8 cellular contexts compared by ENCODE assay signal in genomic region chr18:32470136-32470712, GRCh38. TPM values are rescaled to one million over a fixed set of nuclear protein-coding genes. Genes with fewer than 3 reads are reported as not detected.
DNase-seq lines count a peak whose midpoint lies in the region; ATAC-seq and TF ChIP-seq lines count a peak whose summit lies in the region.

No MANE protein-coding gene starts in this region.

- H4K5ac ChIP-seq in IMR-90 (ENCODE audit: low read depth, low read length) = no peak overlapping the region

- H3K4me1 Mint-ChIP-seq in activated CD4-positive, alpha-beta T cell treated with anti-CD3 and anti-CD28 coated beads, Interleukin-2, amount 10 ng/mL, durations not matched to agents 7 days and 5 days = peaks cover 27% of the 10 kb centered on the region

- H3K79me1 ChIP-seq in IMR-90 (ENCODE audit: low read depth in 1 of 2, low read length in 2 of 2) = peaks cover 0 to 5% of the 10 kb centered on the region in 2 experiments; a peak in 1 of 4 replicates

- H3K36me3 Mint-ChIP-seq in activated CD4-positive, alpha-beta T cell treated with anti-CD3 and anti-CD28 coated beads, Interleukin-2, amount 10 ng/mL, durations not matched to agents 7 days and 5 days (ENCODE audit: low read depth) = no peaks in the 10 kb centered on the region

- H3K9me3 ChIP-seq in IMR-90 (ENCODE audit: control insufficient read depth, insufficient read depth, low read length) (no peaks in the 10 kb centered on the region), adipocyte (ENCODE audit: control insufficient read depth, low read length) (no peaks in the 10 kb centered on the region), left ventricle myocardium inferior (replicated peaks) (no peaks in the 10 kb centered on the region), prostate gland (no peaks in the 10 kb centered on the region)

- H2AFZ ChIP-seq in IMR-90 (replicated peaks; ENCODE audit: low read length, poor library complexity) = peak overlapping the region; percentile 94

- no peak overlapping the region for H2BK15ac ChIP-seq in IMR-90 (ENCODE audit: low read depth, low read length)

- H3K56ac ChIP-seq in IMR-90 (ENCODE audit: extremely low read depth, insufficient read depth, low read length) = no peak overlapping the region

- H3K4me2 ChIP-seq in IMR-90 (ENCODE audit: low read depth, low read length) = peak overlapping the region; percentile 95

- no peaks in the 10 kb centered on the region for H3K9me3 Mint-ChIP-seq in activated CD4-positive, alpha-beta T cell treated with anti-CD3 and anti-CD28 coated beads, Interleukin-2, amount 10 ng/mL, durations not matched to agents 7 days and 5 days

- peak; percentile 35 for ATAC-seq in IMR-90 (ENCODE audit: low read depth)
- no peak for ATAC-seq in GM21786 (IDR thresholded peaks at IDR 0.05; ENCODE audit: unreplicated experiment)

- H4K8ac ChIP-seq in IMR-90 (ENCODE audit: low read depth in 2 of 2, low read length in 2 of 2) = no peak overlapping the region

- no peak overlapping the region for H2BK20ac ChIP-seq in IMR-90 (ENCODE audit: low read depth, low read length)

- dilution Hi-C loops in IMR-90 (cut with HindIII; ENCODE audit: low sequenced_read_pairs, unreplicated experiment) = loop anchor here (25.0 kb wide), 1 partner anchor 183 kb away; no protein-coding TSS in a partner anchor

- H3K27me3 ChIP-seq in IMR-90 (ENCODE audit: control insufficient read depth, insufficient read depth, low read length) (peaks cover 3% of the 10 kb centered on the region), adipocyte (replicated peaks; ENCODE audit: control insufficient read depth, insufficient read depth, low read length) (no peaks in the 10 kb centered on the region), left ventricle myocardium inferior (ENCODE audit: low read depth) (peaks cover 6% of the 10 kb centered on the region), prostate gland (replicated peaks; ENCODE audit: insufficient read depth) (no peaks in the 10 kb centered on the region)

- in situ Hi-C loops in IMR-90 (cut with MboI; ENCODE audit: low sequenced_read_pairs) = loop anchor here (5.0 kb wide), 1 partner anchor 193 kb away; no protein-coding TSS in a partner anchor

- DNase-seq in activated CD4-positive, alpha-beta T cell treated with anti-CD3 and anti-CD28 coated beads, Interleukin-2, amount 10 ng/mL, durations not matched to agents 7 days and 5 days = no peak
- no peak for DNase-seq in activated CD4-positive, alpha-beta T cell treated with anti-CD3 and anti-CD28 coated beads, Interleukin-2, amount 50 U/mL, for 1 hour
- DNase-seq in IMR-90 (peak; percentile 17), adipocyte (ENCODE audit: low read depth) (peak; percentile 75), left ventricle myocardium inferior (peak; percentile 41), prostate gland (ENCODE audit: low spot score) (peak; percentile 19)
- no peak for DNase-seq in activated CD4-positive, alpha-beta T cell treated with anti-CD3 and anti-CD28 coated beads for 48 hours

- no peaks in the 10 kb centered on the region for H4K20me1 ChIP-seq in IMR-90 (ENCODE audit: insufficient read depth, low read length)

- no TSS peak for BruUV-seq in IMR-90 (replicated peaks; lab: Mats Ljungman, UMichigan)

- H2AK5ac ChIP-seq in IMR-90 (ENCODE audit: low read depth, low read length) = no peak overlapping the region

- peak overlapping the region; percentile 88 for H3K4me3 ChIP-seq in IMR-90 (ENCODE audit: insufficient read depth, low read depth, low read length)
- peak overlapping the region; percentile 88 for H3K4me3 ChIP-seq in adipocyte (ENCODE audit: low read length)
- H3K4me3 ChIP-seq in left ventricle myocardium inferior = peak overlapping the region; percentile 85
- peak overlapping the region; percentile 68 to 69 for H3K4me3 ChIP-seq in prostate gland

- H3K27ac Mint-ChIP-seq in activated CD4-positive, alpha-beta T cell treated with anti-CD3 and anti-CD28 coated beads, Interleukin-2, amount 10 ng/mL, durations not matched to agents 7 days and 5 days = no peak overlapping the region

- no peak overlapping the region for H2BK5ac ChIP-seq in IMR-90 (ENCODE audit: low read depth, low read length, poor library complexity, severe bottlenecking)

- H3K36me3 ChIP-seq in IMR-90 (ENCODE audit: control insufficient read depth, insufficient read depth, low read length) (no peaks in the 10 kb centered on the region), adipocyte (ENCODE audit: control insufficient read depth, insufficient read depth, low read length, severe bottlenecking) (no peaks in the 10 kb centered on the region), left ventricle myocardium inferior (no peaks in the 10 kb centered on the region), prostate gland (no peaks in the 10 kb centered on the region)

- CTCF ChIA-PET in activated CD4-positive, alpha-beta T cell treated with anti-CD3 and anti-CD28 coated beads, Interleukin-2, amount 10 ng/mL, durations not matched to agents 7 days and 5 days (lab: Charles Lee) = interaction anchor here (0.7 to 1.7 kb wide), 4 partner anchors 39 to 313 kb away, joined by 3 to 6 read pairs (median 4); no protein-coding TSS in a partner anchor
- CTCF ChIA-PET in IMR-90 (lab: Yijun Ruan, JAX) = interaction anchor here (0.6 to 4.7 kb wide), 36 partner anchors 10 to 317 kb away, joined by 3 to 63 read pairs (median 4); no protein-coding TSS in a partner anchor

- H3K14ac ChIP-seq in IMR-90 (replicated peaks; ENCODE audit: low read depth, low read length) = no peak overlapping the region

- H3K4ac ChIP-seq in IMR-90 (ENCODE audit: low read depth, low read length) = no peak overlapping the region

- peak overlapping the region; percentile 67 for H3K9ac ChIP-seq in IMR-90 (ENCODE audit: low read depth, low read length)
- peak overlapping the region; percentile 86 for H3K9ac ChIP-seq in adipocyte (ENCODE audit: low read length)

- no peak for TF ChIP-seq RAD21 in IMR-90 (IDR thresholded peaks at IDR 0.05; ENCODE audit: low read length)

- intact Hi-C loops in IMR-90 (cut with micrococcal nuclease) (loop anchor here (1.0 to 2.0 kb wide), 3 partner anchors 87 to 312 kb away; no protein-coding TSS in a partner anchor), left ventricle myocardium inferior (cut with micrococcal nuclease) (loop anchor here (5.0 kb wide), 1 partner anchor 198 kb away; no protein-coding TSS in a partner anchor), prostate gland (cut with DNase I) (loop anchor here (2.0 to 5.0 kb wide), 3 partner anchors 138 to 313 kb away; no protein-coding TSS in a partner anchor)

- H2AK9ac ChIP-seq in IMR-90 (replicated peaks; ENCODE audit: low read depth, low read length, poor library complexity) = peak overlapping the region; percentile 3

- TF ChIP-seq POLR2A in IMR-90 (IDR thresholded peaks at IDR 0.05; ENCODE audit: low read depth, low read length) (no peak), prostate gland (IDR thresholded peaks at IDR 0.05) (no peak)

- POLR2A ChIA-PET in activated CD4-positive, alpha-beta T cell treated with anti-CD3 and anti-CD28 coated beads, Interleukin-2, amount 10 ng/mL, durations not matched to agents 7 days and 5 days (lab: Charles Lee) = no interaction called here
- POLR2A ChIA-PET in IMR-90 (lab: Charles Lee; ENCODE audit: unreplicated experiment) = interaction anchor here (0.6 kb wide), 1 partner anchor 185 kb away, joined by 8 read pairs; no protein-coding TSS in a partner anchor

- no peak overlapping the region for H3K23ac ChIP-seq in IMR-90 (ENCODE audit: low read depth, low read length)

- TF ChIP-seq CTCF in IMR-90 (conservative IDR thresholded peaks at IDR 0.05; ENCODE audit: low read depth, low read length) (no peak), left ventricle myocardium inferior (IDR thresholded peaks at IDR 0.05; ENCODE audit: borderline replicate concordance) (no peak), prostate gland (IDR thresholded peaks at IDR 0.05) (no peak)

- H2BK120ac ChIP-seq in IMR-90 (ENCODE audit: low read depth, low read length) = no peak overlapping the region

- H3K27ac ChIP-seq in IMR-90 (ENCODE audit: insufficient read depth, low read length) = peak overlapping the region; percentile 60
- H3K27ac ChIP-seq in left ventricle myocardium inferior (replicated peaks) = peak overlapping the region; percentile 88
- H3K27ac ChIP-seq in prostate gland = peak overlapping the region; percentile 74 to 76

- no peak overlapping the region for H4K91ac ChIP-seq in IMR-90 (ENCODE audit: insufficient read depth, low read depth, low read length)

- H3K4me1 ChIP-seq in IMR-90 (ENCODE audit: control insufficient read depth, insufficient read depth, low read length) (peaks cover 1% of the 10 kb centered on the region), adipocyte (ENCODE audit: control insufficient read depth, insufficient read depth, low read length) (peaks cover 25% of the 10 kb centered on the region), left ventricle myocardium inferior (peaks cover 46% of the 10 kb centered on the region), prostate gland (replicated peaks) (no peaks in the 10 kb centered on the region)

- no peaks in the 10 kb centered on the region; the same call in 1 of the 2 replicates for H3K9me1 ChIP-seq in IMR-90 (ENCODE audit: insufficient read depth, low read length)

- peak overlapping the region; percentile 75 for H3K4me3 Mint-ChIP-seq in activated CD4-positive, alpha-beta T cell treated with anti-CD3 and anti-CD28 coated beads, Interleukin-2, amount 10 ng/mL, durations not matched to agents 7 days and 5 days

- no peak overlapping the region for H3K18ac ChIP-seq in IMR-90 (ENCODE audit: low read depth, low read length)

- 0% methylated on average over 31 of the region's 81 CpGs; no CpG with 5 or more reads in 1 of the 2 experiments for WGBS in IMR-90 (ENCODE audit: extremely low coverage in 2 of 2, insufficient read length in 1 of 2), 2 experiments
- under 1% methylated on average over 52 of the region's 81 CpGs for WGBS in prostate gland

- peaks cover 65% of the 10 kb centered on the region for H3K27me3 Mint-ChIP-seq in activated CD4-positive, alpha-beta T cell treated with anti-CD3 and anti-CD28 coated beads, Interleukin-2, amount 10 ng/mL, durations not matched to agents 7 days and 5 days

TF ChIP-seq in IMR-90, 13 proteins besides CTCF, POLR2A, EP300 and RAD21:
- TF ChIP-seq RCOR1 (IDR thresholded peaks at IDR 0.05; ENCODE audit: insufficient replicate concordance, low read length) (no peak), MXI1 (IDR thresholded peaks at IDR 0.05; ENCODE audit: borderline replicate concordance, low read depth, low read length) (peak; percentile 24; the same call in 1 of the 2 replicates)

RNA-seq across cellular contexts. Expression of gene GAREM1, which starts 0.5 kb away (rescaled TPM):
- not detected for total RNA-seq in activated CD4-positive, alpha-beta T cell treated with anti-CD3 and anti-CD28 coated beads, Interleukin-2, amount 10 ng/mL, durations not matched to agents 7 days and 5 days
- total RNA-seq in IMR-90 (2012; rRNA removed) (1.9 and 2.3 TPM in 2 replicates), left ventricle myocardium inferior (8.6 TPM), prostate gland (10 to 100 TPM in 1 of 2 donors, 1 to 10 TPM in 1; 9.5 to 14.9 TPM)
- polyA plus RNA-seq in IMR-90 (2012; rRNA removed) = 1.4 and 1.7 TPM in 2 replicates
- 0.63 and 1.1 TPM in 2 replicates for polyA plus RNA-seq in IMR-90 (2012; cell fraction: cytosol; rRNA removed)
- polyA plus RNA-seq in IMR-90 (2012; cell fraction: nucleus; rRNA removed; ENCODE audit: low replicate concordance) = 0.94 and 1.6 TPM in 2 replicates

Comparison
In these comparisons a context has a peak if more than half of its experiments do, and no peak if none do; other contexts are left out.
1. DNase-seq: peak in IMR-90 (single experiment), adipocyte (single experiment), left ventricle myocardium inferior (single experiment) and prostate gland (single experiment); none in activated CD4-positive, alpha-beta T cell treated with anti-CD3 and anti-CD28 coated beads, Interleukin-2, amount 10 ng/mL, durations not matched to agents 7 days and 5 days (single experiment), activated CD4-positive, alpha-beta T cell treated with anti-CD3 and anti-CD28 coated beads, Interleukin-2, amount 50 U/mL, for 1 hour (single experiment) and activated CD4-positive, alpha-beta T cell treated with anti-CD3 and anti-CD28 coated beads for 48 hours (single experiment).
2. Peak in every context shown above with its lines, with median percentiles within 50 percentile points of each other: H3K27ac ChIP-seq and H3K4me3 ChIP-seq.